ENCODE assay signal across 8 cellular contexts in the genomic region with DNA sequence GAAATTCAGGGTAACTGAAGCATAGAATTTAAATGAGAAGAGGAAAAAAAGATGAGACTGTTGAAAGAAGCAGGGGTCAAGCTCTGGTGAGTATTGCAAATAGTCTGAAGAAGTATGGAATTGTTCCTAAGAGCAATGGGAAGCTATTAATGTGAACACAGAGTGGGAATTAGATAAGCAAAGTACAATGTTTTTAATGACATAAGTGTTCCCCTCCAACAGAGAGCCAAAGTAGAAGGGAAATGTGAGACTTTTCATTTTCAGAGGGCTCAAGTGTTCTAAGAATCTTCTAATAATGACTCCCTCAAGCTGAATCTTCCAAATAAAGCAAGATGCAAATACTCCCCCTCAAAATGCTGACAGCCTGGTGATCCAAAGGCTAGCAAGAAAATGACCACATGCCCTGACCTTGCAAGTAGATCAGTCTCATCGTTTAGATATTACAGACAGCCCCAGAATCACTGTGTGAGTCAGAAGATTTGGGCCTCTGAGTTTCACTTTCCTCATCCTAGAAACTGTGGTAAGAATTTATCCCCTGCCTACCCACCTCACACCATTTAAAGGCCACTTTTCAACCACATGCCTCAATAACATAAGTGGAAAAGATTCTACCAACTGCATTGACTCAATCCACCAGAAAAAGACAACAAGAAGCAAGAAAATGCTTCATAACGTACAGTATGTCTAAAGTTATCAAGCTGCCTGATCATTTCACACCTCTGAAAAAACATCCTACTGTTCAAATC.
DNase-seq lines count a peak whose midpoint lies in the region; ATAC-seq and TF ChIP-seq lines count a peak whose summit lies in the region.
"Not testable (repeated sequence)": the region's sequence is repeated elsewhere in the genome, so short reads cannot be mapped to it uniquely, and the experiment has no call there.

No MANE protein-coding gene starts in this region.

- WGBS in gastroesophageal sphincter (ENCODE audit: low coverage in 1 of 2), 2 donors, result no CpG with 5 or more reads among the region's 2 CpGs

- not testable (repeated sequence) for TF ChIP-seq POLR2A in gastroesophageal sphincter (IDR thresholded peaks at IDR 0.05)

- peak; percentile 62 to 63 for ATAC-seq in CD4-positive, CD25-positive, alpha-beta regulatory T cell (ENCODE audit: low read depth in 2 of 2)
- peak; percentile 34 for ATAC-seq in GM19324 (IDR thresholded peaks at IDR 0.05; ENCODE audit: low FRiP score, unreplicated experiment)
- peak; percentile 60 for ATAC-seq in GM21825 (IDR thresholded peaks at IDR 0.05; ENCODE audit: unreplicated experiment)
- peak; percentile 66 for ATAC-seq in HG03025 (IDR thresholded peaks at IDR 0.05; ENCODE audit: low FRiP score, unreplicated experiment)
- peak; percentile 56 for ATAC-seq in HG03521 (IDR thresholded peaks at IDR 0.05; ENCODE audit: unreplicated experiment)
- peak; percentile 91 for ATAC-seq in activated CD8-positive, alpha-beta T cell treated with anti-CD3 and anti-CD28 coated beads, Interleukin-2, amount 10 ng/mL, durations not matched to agents 7 days and 5 days
- peak; percentile 73 for ATAC-seq in gastroesophageal sphincter

- not testable (repeated sequence) for H3K4me1 Mint-ChIP-seq in CD4-positive, CD25-positive, alpha-beta regulatory T cell; activated CD8-positive, alpha-beta T cell treated with anti-CD3 and anti-CD28 coated beads, Interleukin-2, amount 10 ng/mL, durations not matched to agents 7 days and 5 days (ENCODE audit: low read depth); neural crest cell

- H3K4me3 ChIP-seq in CD4-positive, CD25-positive, alpha-beta regulatory T cell (ENCODE audit: low read depth, low read length); gastroesophageal sphincter: not testable (repeated sequence)

- not testable (repeated sequence) for H3K27me3 ChIP-seq in CD4-positive, CD25-positive, alpha-beta regulatory T cell (ENCODE audit: control insufficient read depth, insufficient read depth, low read length); gastroesophageal sphincter

- not testable (repeated sequence) for H3K4me1 ChIP-seq in CD4-positive, CD25-positive, alpha-beta regulatory T cell (ENCODE audit: control insufficient read depth, insufficient read depth, low read length, poor library complexity, severe bottlenecking); gastroesophageal sphincter

- not testable (repeated sequence) for DNase-seq in CD4-positive, CD25-positive, alpha-beta regulatory T cell; activated CD8-positive, alpha-beta T cell treated with anti-CD3 and anti-CD28 coated beads, Interleukin-2, amount 10 ng/mL, durations not matched to agents 7 days and 5 days; neural crest cell (ENCODE audit: low read depth, low spot score)

- POLR2A ChIA-PET in activated CD8-positive, alpha-beta T cell treated with anti-CD3 and anti-CD28 coated beads, Interleukin-2, amount 10 ng/mL, durations not matched to agents 7 days and 5 days (lab: Charles Lee), result not testable (repeated sequence)

- TF ChIP-seq EP300 in gastroesophageal sphincter (IDR thresholded peaks at IDR 0.05), result not testable (repeated sequence)

- H3K36me3 ChIP-seq in CD4-positive, CD25-positive, alpha-beta regulatory T cell (ENCODE audit: control insufficient read depth, insufficient read depth, low read length); gastroesophageal sphincter: not testable (repeated sequence)

- H3K4me3 Mint-ChIP-seq in CD4-positive, CD25-positive, alpha-beta regulatory T cell; activated CD8-positive, alpha-beta T cell treated with anti-CD3 and anti-CD28 coated beads, Interleukin-2, amount 10 ng/mL, durations not matched to agents 7 days and 5 days; neural crest cell: not testable (repeated sequence)

- not testable (repeated sequence) for H3K27ac Mint-ChIP-seq in CD4-positive, CD25-positive, alpha-beta regulatory T cell; activated CD8-positive, alpha-beta T cell treated with anti-CD3 and anti-CD28 coated beads, Interleukin-2, amount 10 ng/mL, durations not matched to agents 7 days and 5 days
- peak overlapping the region; percentile 75 for H3K27ac Mint-ChIP-seq in neural crest cell (ENCODE audit: unreplicated experiment)

- not testable (repeated sequence) for H3K9me3 ChIP-seq in CD4-positive, CD25-positive, alpha-beta regulatory T cell (ENCODE audit: control insufficient read depth in 2 of 2, low read length in 2 of 2); gastroesophageal sphincter

- not testable (repeated sequence) for H3K36me3 Mint-ChIP-seq in CD4-positive, CD25-positive, alpha-beta regulatory T cell; activated CD8-positive, alpha-beta T cell treated with anti-CD3 and anti-CD28 coated beads, Interleukin-2, amount 10 ng/mL, durations not matched to agents 7 days and 5 days (ENCODE audit: low read depth); neural crest cell (ENCODE audit: low read depth)

- H3K9me3 Mint-ChIP-seq in CD4-positive, CD25-positive, alpha-beta regulatory T cell; activated CD8-positive, alpha-beta T cell treated with anti-CD3 and anti-CD28 coated beads, Interleukin-2, amount 10 ng/mL, durations not matched to agents 7 days and 5 days (ENCODE audit: insufficient read depth); neural crest cell: not testable (repeated sequence)

- CTCF ChIA-PET in activated CD8-positive, alpha-beta T cell treated with anti-CD3 and anti-CD28 coated beads, Interleukin-2, amount 10 ng/mL, durations not matched to agents 7 days and 5 days (lab: Charles Lee), result not testable (repeated sequence)

- H3K27me3 Mint-ChIP-seq in CD4-positive, CD25-positive, alpha-beta regulatory T cell; activated CD8-positive, alpha-beta T cell treated with anti-CD3 and anti-CD28 coated beads, Interleukin-2, amount 10 ng/mL, durations not matched to agents 7 days and 5 days (ENCODE audit: low read depth); neural crest cell (ENCODE audit: low read depth): not testable (repeated sequence)

- not testable (repeated sequence) for TF ChIP-seq CTCF in gastroesophageal sphincter (IDR thresholded peaks at IDR 0.05); neural crest cell (conservative IDR thresholded peaks at IDR 0.05)

- H3K27ac ChIP-seq in CD4-positive, CD25-positive, alpha-beta regulatory T cell (ENCODE audit: insufficient read depth, low read length, poor library complexity, severe bottlenecking); gastroesophageal sphincter: not testable (repeated sequence)

Comparison
In these comparisons a context has a peak if more than half of its experiments do, and no peak if none do; other contexts are left out.
1. ATAC-seq: peak in every context shown above with its lines; median percentile 91 in activated CD8-positive, alpha-beta T cell treated with anti-CD3 and anti-CD28 coated beads, Interleukin-2, amount 10 ng/mL, durations not matched to agents 7 days and 5 days; 73 in gastroesophageal sphincter; 66 in HG03025; 62 in CD4-positive, CD25-positive, alpha-beta regulatory T cell; 60 in GM21825; 56 in HG03521; 34 in GM19324.